In genomic region chr15:74419432-74419831, GRCh38 we compare ENCODE assay signal across 1 cellular context.
TF ChIP-seq lines count a peak whose summit lies in the region.

No MANE protein-coding gene starts in this region.

TF ChIP-seq in HCT116, 20 proteins besides CTCF, POLR2A, EP300 and RAD21:
- TF ChIP-seq ZFX (IDR thresholded peaks at IDR 0.05), result no peak
- TF ChIP-seq TCF7L2 (IDR thresholded peaks at IDR 0.05; ENCODE audit: borderline replicate concordance, extremely low read depth, insufficient read depth, insufficient read length), result no peak
- TF ChIP-seq MAX (IDR thresholded peaks at IDR 0.05), result no peak
- no peak for TF ChIP-seq ATF3 (IDR thresholded peaks at IDR 0.05)
- no peak for TF ChIP-seq JUND (IDR thresholded peaks at IDR 0.05)
- TF ChIP-seq CBX3 (IDR thresholded peaks at IDR 0.05; ENCODE audit: low read depth), result no peak
- no peak for TF ChIP-seq REST (IDR thresholded peaks at IDR 0.05; ENCODE audit: low read depth)
- no peak for TF ChIP-seq SRF (IDR thresholded peaks at IDR 0.05; ENCODE audit: low read depth)
- no peak for TF ChIP-seq EZH2 (IDR thresholded peaks at IDR 0.05)
- TF ChIP-seq ZNF274 (IDR thresholded peaks at IDR 0.05; ENCODE audit: low read depth, low read length), result no peak
- no peak for TF ChIP-seq CEBPB (IDR thresholded peaks at IDR 0.05; ENCODE audit: low read depth)
- no peak for TF ChIP-seq EZH2phosphoT487 (IDR thresholded peaks at IDR 0.05; ENCODE audit: borderline replicate concordance)
- no peak for TF ChIP-seq POLR2AphosphoS5 (IDR thresholded peaks at IDR 0.05; ENCODE audit: low read depth, low read length)
- TF ChIP-seq SP1 (IDR thresholded peaks at IDR 0.05; ENCODE audit: low read depth), result no peak
- no peak for TF ChIP-seq SIN3A (IDR thresholded peaks at IDR 0.05; ENCODE audit: low read depth)
- TF ChIP-seq FOSL1 (IDR thresholded peaks at IDR 0.05; ENCODE audit: low read depth), result no peak
- no peak for TF ChIP-seq ZBTB33 (IDR thresholded peaks at IDR 0.05; ENCODE audit: extremely low read depth, insufficient replicate concordance, low read length)
